ENCODE assay signal across 13 cellular contexts in genomic region chr5:157350939-157351338, GRCh38.
DNase-seq lines count a peak whose midpoint lies in the region; ATAC-seq, FAIRE-seq and TF ChIP-seq lines count a peak whose summit lies in the region.
"Had no signal": no experiment of that assay in that cellular context is flagged by ENCODE, and none has a peak within 500 bp of the region (broad histone marks: within the 10 kb centered on the region; RNA-seq: fewer than 3 reads in every experiment).

No MANE protein-coding gene starts in this region.

- no peak overlapping the region for H2BK15ac ChIP-seq in mesenchymal stem cell (ENCODE audit: low read depth, poor library complexity, severe bottlenecking)

- H3K4me3 ChIP-seq in mesenchymal stem cell (ENCODE audit: insufficient read depth in 1 of 2, low read depth in 1 of 2, low read length in 2 of 2) (no peak overlapping the region), WERI-Rb-1 (ENCODE audit: low read depth, low read length) (no peak overlapping the region)
- H3K4me3 ChIP-seq: coronary artery, thoracic aorta had no signal

- H2AK5ac ChIP-seq in mesenchymal stem cell (ENCODE audit: low read length, severe bottlenecking): no peak overlapping the region

- FAIRE-seq in urothelium cell line (lab: Jason Lieb, UNC): no peak

- no peak overlapping the region for H3K14ac ChIP-seq in mesenchymal stem cell (ENCODE audit: low read length in 2 of 2)

- H2BK120ac ChIP-seq in mesenchymal stem cell (ENCODE audit: low read depth, low read length): no peak overlapping the region

- WGBS in mesenchymal stem cell: 0% methylated on average over 1 of the region's 2 CpGs

- H3K36me3 Mint-ChIP-seq in IgD-negative memory B cell: peaks cover 5% of the 10 kb centered on the region

- ATAC-seq in GM18508 (IDR thresholded peaks at IDR 0.05; ENCODE audit: insufficient read depth, unreplicated experiment) (peak; percentile 83), GM21381 (IDR thresholded peaks at IDR 0.05; ENCODE audit: unreplicated experiment) (peak; percentile 53), GM21367 (IDR thresholded peaks at IDR 0.05; ENCODE audit: unreplicated experiment) (no peak)
- ATAC-seq: foreskin keratinocyte, left ventricle myocardium superior had no signal

- no peak overlapping the region for H2BK12ac ChIP-seq in mesenchymal stem cell (ENCODE audit: low read length in 2 of 2)

- H3K4ac ChIP-seq in mesenchymal stem cell (ENCODE audit: low read depth in 1 of 2, low read length in 2 of 2): no peak overlapping the region

- H4K91ac ChIP-seq in mesenchymal stem cell (ENCODE audit: low read length): no peak overlapping the region

- no peak overlapping the region for H3K23ac ChIP-seq in mesenchymal stem cell (ENCODE audit: low read length in 2 of 2)

- H3K36me3 ChIP-seq in mesenchymal stem cell (ENCODE audit: control insufficient read depth in 1 of 2, insufficient read depth in 2 of 2, low read depth in 1 of 2, low read length in 2 of 2) (peaks cover 0 to 12% of the 10 kb centered on the region in 2 experiments), WERI-Rb-1 (0 out of 2 replicates have a peak, but pooled peaks cover 6% of the 10 kb centered on the region)
- H3K36me3 ChIP-seq: thoracic aorta had no signal

- no peaks in the 10 kb centered on the region for H3K9me3 ChIP-seq in mesenchymal stem cell (ENCODE audit: control insufficient read depth, low read length)
- H3K9me3 ChIP-seq in WERI-Rb-1 (ENCODE audit: severe bottlenecking): no peaks in the 10 kb centered on the region
- H3K9me3 ChIP-seq: thoracic aorta had no signal

- H3K9ac ChIP-seq in mesenchymal stem cell (ENCODE audit: low read length): no peak overlapping the region

- DNase-seq in mesenchymal stem cell (peak; percentile 34), urothelium cell line (ENCODE audit: low spot score) (no peak), WERI-Rb-1 (no peak)
- DNase-seq: foreskin keratinocyte, KBM-7, left ventricle myocardium superior, NCI-H2081 had no signal

- no peak overlapping the region for H2AFZ ChIP-seq in mesenchymal stem cell (ENCODE audit: low read depth, low read length)

- H2BK5ac ChIP-seq in mesenchymal stem cell (ENCODE audit: low read depth, low read length, poor library complexity, severe bottlenecking): no peak overlapping the region

- H3K27me3 ChIP-seq in mesenchymal stem cell (ENCODE audit: control insufficient read depth in 1 of 2, insufficient read depth in 1 of 2, low read length in 2 of 2) (peaks cover 0 to 4% of the 10 kb centered on the region in 2 experiments), WERI-Rb-1 (ENCODE audit: insufficient read depth, low read depth, severe bottlenecking) (no peaks in the 10 kb centered on the region)
- H3K27me3 ChIP-seq: foreskin keratinocyte had no signal

- H4K8ac ChIP-seq in mesenchymal stem cell (ENCODE audit: low read length): no peak overlapping the region

- H3K27ac Mint-ChIP-seq in IgD-negative memory B cell: peak overlapping the region in 2 of 3 donors; percentile 14 to 88

- H3K27ac ChIP-seq in mesenchymal stem cell (ENCODE audit: low read length, poor library complexity, severe bottlenecking) (no peak overlapping the region), WERI-Rb-1 (no peak overlapping the region)
- H3K27ac ChIP-seq: coronary artery, foreskin keratinocyte, thoracic aorta had no signal

- H3K9me3 Mint-ChIP-seq in IgD-negative memory B cell: no peaks in the 10 kb centered on the region

- TF ChIP-seq CTCF in WERI-Rb-1 (IDR thresholded peaks at IDR 0.05; ENCODE audit: low read depth, low read length): no peak

- H3K4me1 ChIP-seq in mesenchymal stem cell (ENCODE audit: control insufficient read depth, insufficient read depth, low read depth, low read length): no peaks in the 10 kb centered on the region
- H3K4me1 ChIP-seq: foreskin keratinocyte had no signal

- no peak overlapping the region for H3K18ac ChIP-seq in mesenchymal stem cell (ENCODE audit: low read depth in 1 of 2, low read length in 2 of 2)

- no peaks in the 10 kb centered on the region for H3K79me1 ChIP-seq in mesenchymal stem cell (replicated peaks; ENCODE audit: low read length, poor library complexity, severe bottlenecking)

- no peak overlapping the region for H3K4me3 Mint-ChIP-seq in IgD-negative memory B cell

- peaks cover 10 to 21% (median 10%) of the 10 kb centered on the region in 3 donors for H3K4me1 Mint-ChIP-seq in IgD-negative memory B cell

- H3K27me3 Mint-ChIP-seq in IgD-negative memory B cell: no peaks in the 10 kb centered on the region

- no peak overlapping the region for H3K4me2 ChIP-seq in mesenchymal stem cell (ENCODE audit: low read length, poor library complexity, severe bottlenecking)
